Comparison of ENCODE assay signal across 25 cellular contexts in genomic region chr14:105600939-105601359, GRCh38.
A peak's percentile ranks its signal among the peaks of the same experiment; 100 is the strongest.
DNase-seq lines count a peak whose midpoint lies in the region; FAIRE-seq and TF ChIP-seq lines count a peak whose summit lies in the region.
"Had no signal": no experiment of that assay in that cellular context is flagged by ENCODE, and none has a peak within 500 bp of the region (broad histone marks: within the 10 kb centered on the region; RNA-seq: fewer than 3 reads in every experiment).

No MANE protein-coding gene starts in this region.

- H4K20me1 ChIP-seq in osteoblast (ENCODE audit: insufficient read depth, low read length): no peaks in the 10 kb centered on the region

- H3K36me3 ChIP-seq in BE2C: no peaks in the 10 kb centered on the region
- no peaks in the 10 kb centered on the region for H3K36me3 ChIP-seq in osteoblast (ENCODE audit: insufficient read depth, low read length)
- H3K36me3 ChIP-seq: Peyer's patch, SJSA1 had no signal

- no peak overlapping the region for H3K4me3 ChIP-seq in BE2C (ENCODE audit: low read depth, low read length)
- no peak overlapping the region for H3K4me3 ChIP-seq in osteoblast (ENCODE audit: insufficient read depth, low read length)
- H3K4me3 ChIP-seq: A549, GM12878, Peyer's patch, SJSA1 had no signal

- TF ChIP-seq CTCF in BE2C (IDR thresholded peaks at IDR 0.05; ENCODE audit: low read depth, low read length): no peak
- no peak for TF ChIP-seq CTCF in osteoblast (IDR thresholded peaks at IDR 0.05; ENCODE audit: extremely low read depth, low read depth, low read length)

- no peak for TF ChIP-seq POLR2A in GM12892 (IDR thresholded peaks at IDR 0.05; ENCODE audit: low read depth, low read length)

- POLR2A ChIA-PET in HEK293T (lab: Yijun Ruan, JAX): no interaction called here

- no peak overlapping the region for H3K4me2 ChIP-seq in osteoblast (ENCODE audit: insufficient read depth, low read length)
- H3K4me2 ChIP-seq: A549 had no signal

- no peaks in the 10 kb centered on the region for H3K27me3 ChIP-seq in BE2C
- H3K27me3 ChIP-seq in osteoblast (ENCODE audit: insufficient read depth, low read length): no peaks in the 10 kb centered on the region
- H3K27me3 ChIP-seq: Peyer's patch, SJSA1 had no signal

- peak; percentile 3 for DNase-seq in BE2C
- no peak for DNase-seq in GM12892 (ENCODE audit: insufficient read length)
- peak; percentile 9 for DNase-seq in epidermal melanocyte (ENCODE audit: insufficient read length, low spot score)
- peak; percentile 72 for DNase-seq in osteoblast (ENCODE audit: insufficient read length, low spot score, missing footprints)
- DNase-seq in HEK293T (ENCODE audit: extremely low spot score): no peak
- no peak for DNase-seq in NCI-H2196 (lab: John Stamatoyannopoulos, UW; ENCODE audit: unreplicated experiment)
- DNase-seq in activated gamma-delta T cell treated with Interleukin-2 at 50 U/mL for 16 hours: no peak
- DNase-seq: Caco-2; CD4-positive, CD25-positive, alpha-beta regulatory T cell; DMS 273 treated with DMSO at 0.1 percent for 48 hours; DMS79 treated with DMSO at 0.1 percent for 48 hours; H7; HFFc6; KG1; NCI-H1092 treated with DMSO at 0.1 percent for 48 hours; NCI-H1436 treated with DMSO at 0.1 percent for 48 hours; NCI-H1930; NCI-H226; NCI-H510A treated with DMSO at 0.1 percent for 48 hours; NCI-H748 treated with DMSO at 0.1 percent for 48 hours; NK-92 treated with Interleukin-12 subunit alpha and Interleukin-12 subunit beta, amount 100 ng/mL, for 24 hours had no signal

- no peak overlapping the region for H2AFZ ChIP-seq in osteoblast (ENCODE audit: low read length)

- no peaks in the 10 kb centered on the region for H3K79me2 ChIP-seq in osteoblast (ENCODE audit: insufficient read depth, low read length)

- H3K4me1 ChIP-seq in BE2C: no peaks in the 10 kb centered on the region
- H3K4me1 ChIP-seq in osteoblast (ENCODE audit: insufficient read depth, low read length): no peaks in the 10 kb centered on the region
- H3K4me1 ChIP-seq: A549, Caco-2, Peyer's patch, SJSA1 had no signal

- CTCF ChIA-PET in HEK293T (lab: Yijun Ruan, JAX): no interaction called here

- FAIRE-seq in GM12892 (lab: Jason Lieb, UNC): peak; percentile 56
- FAIRE-seq: A549, GM12878 had no signal

- H3K9me3 ChIP-seq in BE2C (no peaks in the 10 kb centered on the region), osteoblast (ENCODE audit: low read depth, low read length) (no peaks in the 10 kb centered on the region)
- H3K9me3 ChIP-seq: A549, Caco-2, Peyer's patch, SJSA1 had no signal

- H3K27ac ChIP-seq in osteoblast (ENCODE audit: low read depth, low read length): no peak overlapping the region
- H3K27ac ChIP-seq: A549, Peyer's patch, SJSA1 had no signal

TF ChIP-seq in HEK293T, 16 proteins besides CTCF, POLR2A, EP300 and RAD21:
- TF ChIP-seq CTBP1 (IDR thresholded peaks at IDR 0.05; ENCODE audit: borderline replicate concordance) (no peak), ELF4 (IDR thresholded peaks at IDR 0.05) (no peak), LEF1 (IDR thresholded peaks at IDR 0.05; ENCODE audit: borderline replicate concordance) (no peak), ARNT (IDR thresholded peaks at IDR 0.05) (no peak), ZNF384 (IDR thresholded peaks at IDR 0.05) (no peak)

Comparison
In these comparisons a context has a peak if more than half of its experiments do, and no peak if none do; other contexts are left out.
1. DNase-seq: peak in BE2C (single experiment), epidermal melanocyte (single experiment) and osteoblast (single experiment); none in GM12892 (single experiment), HEK293T (single experiment), NCI-H2196 (single experiment) and activated gamma-delta T cell treated with Interleukin-2 at 50 U/mL for 16 hours (single experiment).